In the genomic region with DNA sequence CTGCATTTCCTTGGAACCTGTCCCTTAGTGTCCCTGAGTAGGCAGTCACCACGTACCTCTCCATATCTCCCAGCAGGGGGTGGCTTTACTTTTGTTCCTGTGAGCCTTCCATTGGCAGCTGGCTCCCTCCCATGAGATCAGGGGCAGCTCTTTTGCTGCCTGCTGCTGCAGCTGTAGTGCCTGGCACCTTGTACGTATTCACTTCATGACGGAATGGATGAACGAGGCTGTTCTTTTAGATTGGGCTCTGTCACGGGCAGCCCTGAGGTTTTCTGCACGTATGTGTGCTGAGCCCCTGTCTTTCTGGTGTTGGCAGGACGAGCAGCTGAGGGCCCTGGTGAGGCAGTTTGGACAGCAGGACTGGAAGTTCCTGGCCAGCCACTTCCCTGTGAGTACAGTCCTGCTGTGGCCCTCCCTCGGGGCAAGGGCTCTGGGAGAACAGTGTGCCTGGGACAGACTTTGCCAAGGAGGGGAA, we compare ENCODE assay signal across 9 cellular contexts. TPM values are rescaled to one million over a fixed set of nuclear protein-coding genes. Genes with fewer than 3 reads are reported as not detected.
DNase-seq lines count a peak whose midpoint lies in the region; ATAC-seq and TF ChIP-seq lines count a peak whose summit lies in the region.
"Had no signal": no experiment of that assay in that cellular context is flagged by ENCODE, and none has a peak within 500 bp of the region (broad histone marks: within the 10 kb centered on the region; RNA-seq: fewer than 3 reads in every experiment).

No MANE protein-coding gene starts in this region.

- no peak overlapping the region for H3K4me2 ChIP-seq in DND-41 (ENCODE audit: insufficient read depth, low read length)

- H3K9ac ChIP-seq in DND-41 (ENCODE audit: low read depth, low read length) = no peak overlapping the region

- TF ChIP-seq CTCF in DND-41 (IDR thresholded peaks at IDR 0.05; ENCODE audit: borderline replicate concordance, extremely low read depth, low read length, poor library complexity, severe bottlenecking) (peak; percentile 31), VCaP (conservative IDR thresholded peaks at IDR 0.05) (peak; percentile 34), transverse colon (IDR thresholded peaks at IDR 0.05) (no peak), upper lobe of right lung (IDR thresholded peaks at IDR 0.05) (no peak)

- H3K4me1 ChIP-seq in DND-41 (ENCODE audit: insufficient read depth, low read length) (peaks cover 3% of the 10 kb centered on the region), transverse colon (no peaks in the 10 kb centered on the region), upper lobe of right lung (no peaks in the 10 kb centered on the region)

- peaks cover 73% of the 10 kb centered on the region for H4K20me1 ChIP-seq in DND-41 (ENCODE audit: insufficient read depth, low read length)

- DNase-seq in DND-41 (no peak), transverse colon (peak; percentile 25), upper lobe of right lung (no peak), islet precursor cell (no peak)
- no peak for DNase-seq in activated effector memory CD4-positive, alpha-beta T cell treated with Interleukin-2 at 50 U/mL for 16 hours

- 71 to 73% methylated on average over 1 to 8 of the region's 8 CpGs for WGBS in transverse colon (ENCODE audit: low coverage in 1 of 2), 2 donors

- in situ Hi-C loops in transverse colon (cut with MboI; ENCODE audit: low pct_ligation_motif_present in 1 of 4, low pct_unique_long_range_greater_than_20kb in 1 of 4, low sequenced_read_pairs in 3 of 4) = loop anchor here in 1 of 4 donors (10.0 to 25.0 kb wide), 2 partner anchors 147 to 244 kb away; no protein-coding TSS in a partner anchor

- no peaks in the 10 kb centered on the region for H3K9me3 ChIP-seq in DND-41 (ENCODE audit: insufficient read depth, low read length, severe bottlenecking)
- no peaks in the 10 kb centered on the region for H3K9me3 ChIP-seq in transverse colon
- no peaks in the 10 kb centered on the region for H3K9me3 ChIP-seq in upper lobe of right lung

- peaks cover 70% of the 10 kb centered on the region for H3K79me2 ChIP-seq in DND-41 (ENCODE audit: insufficient read depth, low read length)

- H3K36me3 ChIP-seq in DND-41 (ENCODE audit: insufficient read depth, low read length) (peaks cover 80% of the 10 kb centered on the region), transverse colon (no peaks in the 10 kb centered on the region), upper lobe of right lung (no peaks in the 10 kb centered on the region)
- H3K36me3 ChIP-seq: cardiac muscle cell had no signal

- H3K27ac ChIP-seq in DND-41 (ENCODE audit: low read length) = no peak overlapping the region
- no peak overlapping the region for H3K27ac ChIP-seq in VCaP
- peak overlapping the region in 3 of 4 donors; percentile 29 to 76 (median 42) for H3K27ac ChIP-seq in transverse colon
- H3K27ac ChIP-seq in upper lobe of right lung = no peak overlapping the region
- H3K27ac ChIP-seq: cardiac muscle cell had no signal

- H3K4me3 ChIP-seq in DND-41 (ENCODE audit: low read depth in 1 of 2, low read length in 2 of 2) (no peak overlapping the region), transverse colon (no peak overlapping the region), upper lobe of right lung (no peak overlapping the region)
- H3K4me3 ChIP-seq: cardiac muscle cell had no signal

- no peak for TF ChIP-seq EP300 in transverse colon (IDR thresholded peaks at IDR 0.05; ENCODE audit: low read depth)

- no peak overlapping the region for H2AFZ ChIP-seq in DND-41 (ENCODE audit: low read depth, low read length)

- intact Hi-C loops in transverse colon (cut with DNase I; ENCODE audit: low total_unique reads) (no loop called here), upper lobe of right lung (cut with DNase I) (no loop called here)

- H3K27me3 ChIP-seq in DND-41 (ENCODE audit: insufficient read depth, low read length, poor library complexity) (no peaks in the 10 kb centered on the region), transverse colon (no peaks in the 10 kb centered on the region), upper lobe of right lung (no peaks in the 10 kb centered on the region)
- H3K27me3 ChIP-seq: cardiac muscle cell had no signal

- peak; percentile 41; the same call in 1 of the 3 replicates for ATAC-seq in DND-41 (ENCODE audit: insufficient read depth, low read depth)
- ATAC-seq in GM19452 (IDR thresholded peaks at IDR 0.05; ENCODE audit: unreplicated experiment) = peak; percentile 19
- peak; percentile 21 for ATAC-seq in HG03439 (IDR thresholded peaks at IDR 0.05; ENCODE audit: unreplicated experiment)
- ATAC-seq in upper lobe of right lung = no peak

- no peak for TF ChIP-seq POLR2A in transverse colon (IDR thresholded peaks at IDR 0.05)

RNA-seq across cellular contexts. Expression of a gene that starts 14.6 kb away (rescaled TPM):
- 100 to 1,000 TPM in 1 of 4 donors, 1 to 10 TPM in 3; 1.1 to 134 (median 2.2) TPM for total RNA-seq in transverse colon
- 1.0 TPM for total RNA-seq in upper lobe of right lung

RNA-seq across cellular contexts. Expression of a gene that starts 45.3 kb away (rescaled TPM):
- not detected for total RNA-seq in transverse colon
- total RNA-seq in upper lobe of right lung = not detected
- total RNA-seq: cardiac muscle cell had no signal

Comparison
In these comparisons a context has a peak if more than half of its experiments do, and no peak if none do; other contexts are left out.
1. H3K27ac ChIP-seq: peak in transverse colon (3 of 4); none in DND-41 (single experiment), VCaP (single experiment) and upper lobe of right lung (single experiment).
2. CTCF ChIP-seq: peak in DND-41 (single experiment) and VCaP (single experiment); none in transverse colon (0 of 5) and upper lobe of right lung (single experiment).